In genomic region chr2:29202819-29203495, GRCh38 we compare ENCODE assay signal across 22 cellular contexts.
"Had no signal": no experiment of that assay in that cellular context is flagged by ENCODE, and none has a peak within 500 bp of the region (broad histone marks: within the 10 kb centered on the region; RNA-seq: fewer than 3 reads in every experiment).

No MANE protein-coding gene starts in this region.

- H3K27me3 Mint-ChIP-seq: dendritic cell treated with granulocyte-macrophage colony-stimulating factor and Interleukin-4, amounts not matched to agents 40 ng/mL and 50 ng/mL, for 4 days; naive thymus-derived CD4-positive, alpha-beta T cell had no signal

- H3K4me1 Mint-ChIP-seq: stimulated activated effector memory CD8-positive, alpha-beta T cell treated with anti-CD3 and anti-CD28 coated beads, Interleukin-12 subunit alpha, Interleukin-12 subunit beta, amount 100 ng/mL, for 72 hours had no signal

- H3K9ac ChIP-seq: parathyroid adenoma had no signal

- H3K36me3 Mint-ChIP-seq: stimulated activated effector memory CD8-positive, alpha-beta T cell treated with anti-CD3 and anti-CD28 coated beads, Interleukin-12 subunit alpha, Interleukin-12 subunit beta, amount 100 ng/mL, for 72 hours had no signal

- H3K4me3 Mint-ChIP-seq: dendritic cell treated with granulocyte-macrophage colony-stimulating factor and Interleukin-4, amounts not matched to agents 40 ng/mL and 50 ng/mL, for 4 days; naive thymus-derived CD4-positive, alpha-beta T cell; nephron progenitor cell; stimulated activated effector memory CD8-positive, alpha-beta T cell treated with anti-CD3 and anti-CD28 coated beads, Interleukin-12 subunit alpha, Interleukin-12 subunit beta, amount 100 ng/mL, for 72 hours had no signal

- H3K4me1 ChIP-seq: left ventricle myocardium inferior, lower lobe of right lung, parathyroid adenoma, prostate gland, right lobe of liver, upper lobe of left lung, uterus had no signal

- DNase-seq: erythroblast; foreskin melanocyte; kidney; left cardiac atrium; left ventricle myocardium inferior; lower lobe of right lung; naive thymus-derived CD4-positive, alpha-beta T cell; nephron progenitor cell; retina; right lobe of liver; stimulated activated CD4-positive, alpha-beta T cell treated with anti-CD3 and anti-CD28 coated beads, Interleukin-4, amount 100 ng/mL, for 1 hour; stimulated activated CD8-positive, alpha-beta memory T cell treated with anti-CD3 and anti-CD28 coated beads, Interleukin-4, amount 100 ng/mL, for 48 hours; stimulated activated naive CD8-positive, alpha-beta T cell treated with anti-CD3 and anti-CD28 coated beads, Interleukin-15, Interleukin-2, amounts not matched to agents 100 U/mL and 50 U/mL, for 24 hours; thyroid gland; upper lobe of left lung; uterus had no signal

- H3K9me3 ChIP-seq: left ventricle myocardium inferior, lower lobe of right lung, prostate gland, right lobe of liver, suprapubic skin, thyroid gland, upper lobe of left lung, uterus had no signal

- H3K9me3 Mint-ChIP-seq: dendritic cell treated with granulocyte-macrophage colony-stimulating factor and Interleukin-4, amounts not matched to agents 40 ng/mL and 50 ng/mL, for 4 days; naive thymus-derived CD4-positive, alpha-beta T cell; nephron progenitor cell; stimulated activated effector memory CD8-positive, alpha-beta T cell treated with anti-CD3 and anti-CD28 coated beads, Interleukin-12 subunit alpha, Interleukin-12 subunit beta, amount 100 ng/mL, for 72 hours had no signal

- H3K27ac Mint-ChIP-seq: dendritic cell treated with granulocyte-macrophage colony-stimulating factor and Interleukin-4, amounts not matched to agents 40 ng/mL and 50 ng/mL, for 4 days; naive thymus-derived CD4-positive, alpha-beta T cell; stimulated activated effector memory CD8-positive, alpha-beta T cell treated with anti-CD3 and anti-CD28 coated beads, Interleukin-12 subunit alpha, Interleukin-12 subunit beta, amount 100 ng/mL, for 72 hours had no signal

- H3K27me3 ChIP-seq: hepatocyte, right lobe of liver, suprapubic skin, thyroid gland, upper lobe of left lung, uterus had no signal

- ATAC-seq: left cardiac atrium; lower lobe of right lung; naive thymus-derived CD4-positive, alpha-beta T cell; right lobe of liver; stimulated activated effector memory CD8-positive, alpha-beta T cell treated with anti-CD3 and anti-CD28 coated beads, Interleukin-12 subunit alpha, Interleukin-12 subunit beta, amount 100 ng/mL, for 72 hours; stimulated activated naive CD8-positive, alpha-beta T cell treated with anti-CD3 and anti-CD28 coated beads, Interleukin-15, Interleukin-2, amounts not matched to agents 100 U/mL and 50 U/mL, for 24 hours had no signal

- H3K27ac ChIP-seq: hepatocyte, left ventricle myocardium inferior, lower lobe of right lung, parathyroid adenoma, prostate gland, right lobe of liver, suprapubic skin, thyroid gland, upper lobe of left lung, uterus had no signal

- H3K4me3 ChIP-seq: hepatocyte, left ventricle myocardium inferior, lower lobe of right lung, prostate gland, right lobe of liver, suprapubic skin, thyroid gland, upper lobe of left lung, uterus had no signal

- H3K36me3 ChIP-seq: left ventricle myocardium inferior, lower lobe of right lung, prostate gland, right lobe of liver, thyroid gland, upper lobe of left lung, uterus had no signal
